1 cellular context compared by ENCODE assay signal in the genomic region with DNA sequence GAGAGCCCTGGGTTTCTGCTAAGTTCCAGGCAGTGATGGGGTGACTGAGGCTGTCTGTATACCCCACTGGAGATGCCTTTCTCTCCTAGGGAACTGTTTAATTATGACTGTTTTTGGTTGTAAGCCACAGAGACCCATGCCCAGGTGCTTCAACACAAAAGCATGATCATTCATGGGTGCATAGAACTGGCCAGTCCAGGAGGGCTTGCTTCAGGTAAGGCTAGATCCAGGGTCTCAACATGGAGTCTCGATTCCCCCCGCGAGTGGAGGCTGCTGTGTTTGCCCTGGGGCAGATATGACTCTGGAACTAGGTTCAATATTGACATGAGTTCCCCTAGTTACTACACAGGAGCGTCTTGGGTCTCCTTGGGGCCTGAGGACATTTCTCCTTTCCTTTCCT.
TF ChIP-seq lines count a peak whose summit lies in the region.

No MANE protein-coding gene starts in this region.

TF ChIP-seq in HepG2, 621 proteins besides CTCF, POLR2A, EP300 and RAD21:
- TF ChIP-seq ZNF329 (CRISPR knock-in tag; IDR thresholded peaks at IDR 0.05; ENCODE audit: low read depth) (peak; percentile 97), NFE2L1 (CRISPR knock-in tag; IDR thresholded peaks at IDR 0.05; ENCODE audit: borderline replicate concordance) (no peak), ZSCAN25 (CRISPR knock-in tag; IDR thresholded peaks at IDR 0.05) (no peak), SMAD3 (CRISPR knock-in tag; IDR thresholded peaks at IDR 0.05) (no peak)
